Comparison of ENCODE assay signal across 8 cellular contexts in the genomic region with DNA sequence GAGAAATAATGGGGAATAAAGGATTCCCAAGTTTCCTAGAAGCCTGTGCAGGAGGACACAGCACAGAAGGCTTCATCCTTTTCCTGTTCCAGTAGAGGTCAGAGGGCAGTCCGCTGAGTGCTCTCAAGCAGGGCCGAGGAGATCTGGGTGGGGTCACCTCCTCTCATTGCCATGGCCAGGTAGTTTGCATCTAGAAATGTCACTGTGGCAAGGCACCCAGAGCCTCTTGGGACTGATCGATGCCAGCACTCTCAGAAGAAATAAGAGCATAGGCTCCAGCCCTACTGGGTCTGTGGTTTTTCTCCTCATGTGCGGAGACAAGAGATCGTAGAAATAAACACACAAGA. TPM values are rescaled to one million over a fixed set of nuclear protein-coding genes. Genes with fewer than 3 reads are reported as not detected.
DNase-seq lines count a peak whose midpoint lies in the region; ATAC-seq and TF ChIP-seq lines count a peak whose summit lies in the region.

No MANE protein-coding gene starts in this region.

- H2AFZ ChIP-seq in hepatocyte = no peak overlapping the region

- TF ChIP-seq CTCF in hepatocyte (IDR thresholded peaks at IDR 0.05; ENCODE audit: poor library complexity) = no peak

- peak overlapping the region; percentile 90 for H3K27ac ChIP-seq in CD4-positive, alpha-beta memory T cell (ENCODE audit: low read depth, low read length)
- H3K27ac ChIP-seq in hepatocyte = peak overlapping the region; percentile 54

- H3K9me3 Mint-ChIP-seq in CD4-positive, alpha-beta memory T cell = peaks cover 0 to 4% (median 0%) of the 10 kb centered on the region in 8 donors
- H3K9me3 Mint-ChIP-seq in IgD-negative memory B cell = no peaks in the 10 kb centered on the region

- 87% methylated on average over 5 of the region's 5 CpGs for WGBS in hepatocyte (ENCODE audit: low lambda C conversion rate, missing lambda C conversion rate)

- H3K36me3 ChIP-seq in CD4-positive, alpha-beta memory T cell (ENCODE audit: insufficient read depth, low read length) = peaks cover 38% of the 10 kb centered on the region
- H3K36me3 ChIP-seq in hepatocyte (replicated peaks; ENCODE audit: insufficient read depth, low read depth) = no peaks in the 10 kb centered on the region

- H4K20me1 ChIP-seq in hepatocyte (ENCODE audit: insufficient read depth, poor library complexity, severe bottlenecking) = no peaks in the 10 kb centered on the region

- no peak for DNase-seq in CD4-positive, alpha-beta memory T cell
- DNase-seq in hepatocyte (ENCODE audit: low spot score) (no peak), DMS114 treated with DMSO at 0.1 percent for 48 hours (lab: John Stamatoyannopoulos, UW; ENCODE audit: unreplicated experiment) (no peak), EL (no peak), NCI-H82 (lab: John Stamatoyannopoulos, UW) (no peak)
- no peak for DNase-seq in activated CD8-positive, alpha-beta memory T cell treated with anti-CD3 and anti-CD28 coated beads, Interleukin-2, amount 50 U/mL, for 4 hours

- peak overlapping the region; percentile 26 to 62 for H3K4me3 ChIP-seq in CD4-positive, alpha-beta memory T cell (ENCODE audit: low read length in 2 of 2)
- no peak overlapping the region for H3K4me3 ChIP-seq in hepatocyte

- POLR2A ChIA-PET in CD4-positive, alpha-beta memory T cell (lab: Charles Lee; ENCODE audit: partially characterized antibody) = interaction anchor here (1.7 to 5.5 kb wide), 4 partner anchors 7 to 99 kb away, joined by 8 to 49 read pairs (median 16); partner anchors contain the start of gene NUB1

- H3K27me3 ChIP-seq in CD4-positive, alpha-beta memory T cell (ENCODE audit: insufficient read depth, low read length) = no peaks in the 10 kb centered on the region
- H3K27me3 ChIP-seq in hepatocyte = no peaks in the 10 kb centered on the region

- H3K4me2 ChIP-seq in hepatocyte = peak overlapping the region; percentile 64

- H3K4me1 ChIP-seq in CD4-positive, alpha-beta memory T cell (ENCODE audit: insufficient read depth, low read length) = peaks cover 38% of the 10 kb centered on the region
- H3K4me1 ChIP-seq in hepatocyte (ENCODE audit: insufficient read depth) = peaks cover 14% of the 10 kb centered on the region

- H3K79me2 ChIP-seq in hepatocyte = peaks cover 10% of the 10 kb centered on the region

- peak overlapping the region; percentile 93 to 100 (median 98) for H3K27ac Mint-ChIP-seq in CD4-positive, alpha-beta memory T cell
- peak overlapping the region; percentile 87 to 98 (median 96) for H3K27ac Mint-ChIP-seq in IgD-negative memory B cell

- intact Hi-C loops in CD4-positive, alpha-beta memory T cell (cut with micrococcal nuclease) = loop anchor here (10.0 kb wide), 1 partner anchor 335 kb away; no protein-coding TSS in a partner anchor

- H3K9me3 ChIP-seq in CD4-positive, alpha-beta memory T cell (ENCODE audit: control insufficient read depth in 1 of 2, low read length in 2 of 2) = no peaks in the 10 kb centered on the region
- no peaks in the 10 kb centered on the region for H3K9me3 ChIP-seq in hepatocyte (ENCODE audit: low read depth)

- H3K36me3 Mint-ChIP-seq in CD4-positive, alpha-beta memory T cell = peaks cover 34 to 57% of the 10 kb centered on the region in 2 donors
- H3K36me3 Mint-ChIP-seq in IgD-negative memory B cell = no peaks in the 10 kb centered on the region

- peaks cover 32 to 66% (median 47%) of the 10 kb centered on the region in 4 donors for H3K4me1 Mint-ChIP-seq in CD4-positive, alpha-beta memory T cell
- H3K4me1 Mint-ChIP-seq in IgD-negative memory B cell = peaks cover 24 to 41% (median 28%) of the 10 kb centered on the region in 3 donors

- H3K4me3 Mint-ChIP-seq in CD4-positive, alpha-beta memory T cell = peak overlapping the region; percentile 81 to 92 (median 90)
- peak overlapping the region; percentile 71 to 96 (median 89) for H3K4me3 Mint-ChIP-seq in IgD-negative memory B cell

- H3K27me3 Mint-ChIP-seq in CD4-positive, alpha-beta memory T cell = no peaks in the 10 kb centered on the region
- no peaks in the 10 kb centered on the region for H3K27me3 Mint-ChIP-seq in IgD-negative memory B cell

- H3K9me2 ChIP-seq in hepatocyte (replicated peaks; ENCODE audit: insufficient read depth) = no peaks in the 10 kb centered on the region

- peak; percentile 41 for ATAC-seq in GM21381 (IDR thresholded peaks at IDR 0.05; ENCODE audit: unreplicated experiment)

- CTCF ChIA-PET in CD4-positive, alpha-beta memory T cell (lab: Charles Lee; ENCODE audit: partially characterized antibody) = interaction anchor here (0.9 to 7.9 kb wide), 9 partner anchors 8 to 97 kb away, joined by 3 to 178 read pairs (median 23); partner anchors contain the start of gene NUB1

RNA-seq across cellular contexts. Expression of gene NUB1, which starts 7.9 kb away (rescaled TPM):
- total RNA-seq in CD4-positive, alpha-beta memory T cell = 100 to 1,000 TPM; 116 to 119 TPM
- polyA plus RNA-seq in CD4-positive, alpha-beta memory T cell = 10 to 100 TPM; 50.1 to 77.0 TPM
- polyA plus RNA-seq in IgD-negative memory B cell (82.8 TPM), hepatocyte (22.6 and 28.4 TPM in 2 replicates)
- total RNA-seq in hepatocyte = 38.6 and 42.5 TPM in 2 replicates
